In genomic region chr2:25885933-25886332, GRCh38 we compare ENCODE assay signal across 19 cellular contexts. TPM values are rescaled to one million over a fixed set of nuclear protein-coding genes. Genes with fewer than 3 reads are reported as not detected.
DNase-seq lines count a peak whose midpoint lies in the region; ATAC-seq, FAIRE-seq and TF ChIP-seq lines count a peak whose summit lies in the region.
"Had no signal": no experiment of that assay in that cellular context is flagged by ENCODE, and none has a peak within 500 bp of the region (broad histone marks: within the 10 kb centered on the region; RNA-seq: fewer than 3 reads in every experiment).

No MANE protein-coding gene starts in this region.

- H3K4me1 Mint-ChIP-seq in HFFc6 (ENCODE audit: low read depth) (peaks cover 28% of the 10 kb centered on the region), H9 (0 out of 4 replicates have a peak, but pooled peaks cover 0 to 1% of the 10 kb centered on the region in 2 experiments), T-cell (no peaks in the 10 kb centered on the region)
- H3K4me1 Mint-ChIP-seq: central memory CD8-positive, alpha-beta T cell; IgD-negative memory B cell had no signal

- no peak overlapping the region for H3K4me3 ChIP-seq in A549
- no peak overlapping the region for H3K4me3 ChIP-seq in fibroblast of the aortic adventitia (ENCODE audit: low read depth, low read length)
- H3K4me3 ChIP-seq: gastrocnemius medialis, HAP-1, spleen, tibial nerve had no signal

- no peak overlapping the region for H2BK5ac ChIP-seq in H9 (ENCODE audit: insufficient read length, low read length)

- TF ChIP-seq POLR2A in A549 (IDR thresholded peaks at IDR 0.05; ENCODE audit: low read length), result no peak

- H3K4me1 ChIP-seq in A549 (peaks cover 12% of the 10 kb centered on the region), H9 (ENCODE audit: insufficient read depth, low read length) (no peaks in the 10 kb centered on the region)
- H3K4me1 ChIP-seq: gastrocnemius medialis, HAP-1, spleen, tibial nerve had no signal

- WGBS in A549 (ENCODE audit: missing lambda C conversion rate), result 4% methylated on average over 2 of the region's 2 CpGs
- WGBS in H9 (ENCODE audit: extremely low coverage, insufficient read length, low lambda C conversion rate), result no CpG with 5 or more reads among the region's 2 CpGs

- no peaks in the 10 kb centered on the region for H3K79me2 ChIP-seq in H9 (ENCODE audit: insufficient read depth, low read length)

- no peak overlapping the region for H4K91ac ChIP-seq in H9 (ENCODE audit: insufficient read length, low read depth, low read length)

- POLR2A ChIA-PET in A549 (lab: Yijun Ruan, JAX), result no interaction called here
- POLR2A ChIA-PET in T-cell (lab: Charles Lee), result no interaction called here

- no peak overlapping the region for H2AK5ac ChIP-seq in H9 (ENCODE audit: insufficient read length, low read length)

- no peak overlapping the region for H4K5ac ChIP-seq in H9 (ENCODE audit: insufficient read length, low read depth, low read length)

- peak; percentile 96 for ATAC-seq in A549
- peak; percentile 47; the same call in 2 of the 3 replicates for ATAC-seq in SK-N-SH treated with all-trans-retinoic acid at 6 μM for 48 hours
- ATAC-seq in esophagus mucosa, result no peak
- no peak for ATAC-seq in T-cell (replicated peaks in 1 of 4)
- ATAC-seq: gastrocnemius medialis, left cardiac atrium had no signal

- no peak overlapping the region for H3K23ac ChIP-seq in H9 (ENCODE audit: insufficient read length, low read depth, low read length)

- no peaks in the 10 kb centered on the region for H3K79me1 ChIP-seq in H9 (ENCODE audit: insufficient read depth, low read depth, low read length, poor library complexity, severe bottlenecking)

- no peak overlapping the region for H2BK20ac ChIP-seq in H9 (ENCODE audit: low read depth, low read length, poor library complexity, severe bottlenecking)

- H3K27me3 ChIP-seq in H9 (ENCODE audit: insufficient read depth, low read length), result no peaks in the 10 kb centered on the region
- H3K27me3 ChIP-seq: gastrocnemius medialis, tibial nerve had no signal

- no peak overlapping the region for H2BK120ac ChIP-seq in H9 (ENCODE audit: low read depth, low read length, poor library complexity, severe bottlenecking)

- H3K36me3 Mint-ChIP-seq in HFFc6 (ENCODE audit: low read depth) (no peaks in the 10 kb centered on the region), H9 (ENCODE audit: insufficient read depth in 1 of 3, low read depth in 3 of 3) (no peaks in the 10 kb centered on the region), T-cell (no peaks in the 10 kb centered on the region)
- H3K36me3 Mint-ChIP-seq: IgD-negative memory B cell had no signal

- H4K8ac ChIP-seq in H9 (replicated peaks; ENCODE audit: insufficient read length, low read depth, low read length), result no peak overlapping the region

- no peak overlapping the region for H3K4ac ChIP-seq in H9 (ENCODE audit: low read depth, low read length)

- peaks cover 8% of the 10 kb centered on the region for H3K27me3 Mint-ChIP-seq in HFFc6 (ENCODE audit: insufficient read depth)
- H3K27me3 Mint-ChIP-seq in H9 (ENCODE audit: low read depth), result peaks cover 21% of the 10 kb centered on the region
- peaks cover 6 to 10% of the 10 kb centered on the region in 2 donors for H3K27me3 Mint-ChIP-seq in T-cell
- H3K27me3 Mint-ChIP-seq: central memory CD8-positive, alpha-beta T cell had no signal

- TF ChIP-seq CTCF in A549 (IDR thresholded peaks at IDR 0.05), result no peak
- no peak for TF ChIP-seq CTCF in HFFc6 (IDR thresholded peaks at IDR 0.05)
- TF ChIP-seq CTCF in fibroblast of the aortic adventitia (IDR thresholded peaks at IDR 0.05; ENCODE audit: insufficient read depth, low read length), result no peak
- TF ChIP-seq CTCF in H9 (conservative IDR thresholded peaks at IDR 0.05), result no peak

- no peak for TF ChIP-seq RAD21 in A549 (conservative IDR thresholded peaks at IDR 0.05 in 1 of 2, IDR thresholded peaks at IDR 0.05 in 1 of 2)

- H3K4me2 ChIP-seq in A549, result peak overlapping the region; percentile 30
- no peak overlapping the region for H3K4me2 ChIP-seq in H9 (ENCODE audit: insufficient read depth, insufficient read length, low read length)

- no peak for FAIRE-seq in A549 (lab: Jason Lieb, UNC)

- CTCF ChIA-PET in A549 (lab: Yijun Ruan, JAX), result interaction anchor here (2.2 kb wide), 1 partner anchor 34 kb away, joined by 6 read pairs; no protein-coding TSS in a partner anchor
- CTCF ChIA-PET in T-cell (lab: Charles Lee), result interaction anchor here in 1 of 2 donors (0.7 kb wide), 1 partner anchor 277 kb away, joined by 3 read pairs; no protein-coding TSS in a partner anchor

- H3K56ac ChIP-seq in H9 (ENCODE audit: insufficient read length, low read depth, low read length), result no peak overlapping the region

- H3K4me3 Mint-ChIP-seq in HFFc6 (no peak overlapping the region), H9 (no peak overlapping the region), T-cell (no peak overlapping the region)
- H3K4me3 Mint-ChIP-seq: central memory CD8-positive, alpha-beta T cell; IgD-negative memory B cell had no signal

- TF ChIP-seq EP300 in A549 (IDR thresholded peaks at IDR 0.05), result no peak

- no peaks in the 10 kb centered on the region for H4K20me1 ChIP-seq in H9 (ENCODE audit: control insufficient read depth, insufficient read depth, insufficient read length)

- DNase-seq in A549 (ENCODE audit: low read depth in 1 of 2, low spot score in 1 of 2), result peak; percentile 75 to 78
- peak; percentile 79 for DNase-seq in HFFc6
- peak; percentile 56 for DNase-seq in fibroblast of the aortic adventitia (ENCODE audit: low read depth)
- no peak for DNase-seq in ecto neural progenitor cell (ENCODE audit: low spot score)
- DNase-seq in H9, result no peak
- DNase-seq in T-cell, result no peak
- DNase-seq: activated CD4-positive, alpha-beta T cell treated with anti-CD3 and anti-CD28 coated beads, Interleukin-2, amount 50 U/mL, for 48 hours; DMS79 treated with DMSO at 0.1 percent for 48 hours; gastrocnemius medialis; left cardiac atrium; NCI-H2081; spleen; T-helper 2 cell had no signal

- no peak overlapping the region for H2BK12ac ChIP-seq in H9 (ENCODE audit: insufficient read length, low read depth, low read length)

- no peaks in the 10 kb centered on the region for H3K23me2 ChIP-seq in H9 (ENCODE audit: insufficient read length, low read depth, low read length, poor library complexity, severe bottlenecking)

- no peak overlapping the region for H3K14ac ChIP-seq in H9 (ENCODE audit: insufficient read depth, low read length)

- no peak overlapping the region for H3T11ph ChIP-seq in H9 (ENCODE audit: low read length)

- no peak overlapping the region for H2AFZ ChIP-seq in H9 (ENCODE audit: low read length)

- H3K18ac ChIP-seq in H9 (ENCODE audit: insufficient read length, low read depth, low read length), result no peak overlapping the region

- no peaks in the 10 kb centered on the region for H3K9me3 ChIP-seq in A549
- no peaks in the 10 kb centered on the region for H3K9me3 ChIP-seq in H9 (ENCODE audit: control insufficient read depth, low read depth, low read length)
- H3K9me3 ChIP-seq: gastrocnemius medialis, HAP-1, spleen, tibial nerve had no signal

- H3K9me3 Mint-ChIP-seq in HFFc6 (no peaks in the 10 kb centered on the region), H9 (no peaks in the 10 kb centered on the region), T-cell (no peaks in the 10 kb centered on the region)
- H3K9me3 Mint-ChIP-seq: central memory CD8-positive, alpha-beta T cell had no signal

- H2BK15ac ChIP-seq in H9 (ENCODE audit: low read depth, low read length), result no peak overlapping the region

- H3K27ac ChIP-seq in A549, result peak overlapping the region in 1 of 2 experiments; percentile 54; a peak in 3 of 6 replicates
- H3K27ac ChIP-seq in H9 (ENCODE audit: insufficient read length, low read depth, low read length), result no peak overlapping the region
- H3K27ac ChIP-seq: gastrocnemius medialis, spleen, tibial nerve had no signal

- H3K27ac Mint-ChIP-seq in HFFc6, result no peak overlapping the region
- H3K27ac Mint-ChIP-seq in H9, result no peak overlapping the region
- H3K27ac Mint-ChIP-seq in T-cell, result no peak overlapping the region
- H3K27ac Mint-ChIP-seq: IgD-negative memory B cell had no signal

- no peak overlapping the region for H3K9ac ChIP-seq in H9 (ENCODE audit: extremely low read depth, insufficient read length, low read length)

TF ChIP-seq in A549, 52 proteins besides CTCF, POLR2A, EP300 and RAD21 (continues in another document):
- peak; percentile 83 for TF ChIP-seq EHMT2 (IDR thresholded peaks at IDR 0.05; ENCODE audit: low read depth)
- TF ChIP-seq JUNB (IDR thresholded peaks at IDR 0.05), result peak; percentile 47; the same call in 1 of the 2 replicates
- no peak for TF ChIP-seq TP53 (CRISPR knock-in tag; IDR thresholded peaks at IDR 0.05)
- TF ChIP-seq SMC3 (IDR thresholded peaks at IDR 0.05), result no peak

TF ChIP-seq in SK-N-SH treated with all-trans-retinoic acid at 6 μM for 48 hours, 23 proteins besides CTCF, POLR2A, EP300 and RAD21:
- TF ChIP-seq GLIS3 (CRISPR knock-in tag; IDR thresholded peaks at IDR 0.05) (no peak), TOX (CRISPR knock-in tag; IDR thresholded peaks at IDR 0.05; ENCODE audit: borderline replicate concordance) (no peak)
TF ChIP-seq in SK-N-SH treated with all-trans-retinoic acid at 6 μM for 48 hours: peak in this region for 0.

RNA-seq across cellular contexts. Expression of gene ASXL2, which starts 7.6 kb away (rescaled TPM):
- polyA plus RNA-seq in A549 (2011; rRNA removed) (26.4 and 26.6 TPM in 2 replicates), A549 (2017; fragmentation: RNase III; extraction: RNeasy Plus Mini Kit Qiagen cat#74134 plus additional on column Dnase treatment) (9.9 to 10.5 TPM (median 10.3 TPM) in 3 replicates)
- polyA plus RNA-seq in A549 (2012; cell fraction: cytosol; rRNA removed), result 3.8 and 5.1 TPM in 2 replicates
- polyA plus RNA-seq in A549 (2012; cell fraction: nucleus; rRNA removed), result 4.7 and 6.3 TPM in 2 replicates
- 29.6 and 35.0 TPM in 2 replicates for polyA minus RNA-seq in A549 (2011; rRNA and poly(A)+ RNA removed)
- total RNA-seq in HFFc6 (2021; fragmentation: NEBNext Ultra II Directional; extraction: Animal tissue kit (Norgen Biotek cat#: 25700)), result 10 to 100 TPM; 24.6 to 29.6 (median 26.6) TPM
- total RNA-seq in fibroblast of the aortic adventitia (ENCODE audit: low replicate concordance) (11.7 and 22.0 TPM in 2 replicates), esophagus mucosa (21.4 TPM), H9 (2021) (32.7 and 35.4 TPM in 2 replicates), T-cell (10 to 100 TPM; 36.3 to 53.2 (median 48.3) TPM)

Comparison
In these comparisons a context has a peak if more than half of its experiments do, and no peak if none do; other contexts are left out.
1. ATAC-seq: peak in A549 (2 of 2) and SK-N-SH treated with all-trans-retinoic acid at 6 μM for 48 hours (single experiment); none in esophagus mucosa (single experiment) and T-cell (0 of 4).
2. DNase-seq: peak in A549 (2 of 2), HFFc6 (single experiment) and fibroblast of the aortic adventitia (single experiment); none in ecto neural progenitor cell (single experiment), H9 (single experiment) and T-cell (0 of 34).